In genomic region chr2:98180456-98180855, GRCh38 we compare ENCODE assay signal across 21 cellular contexts.
DNase-seq lines count a peak whose midpoint lies in the region; TF ChIP-seq lines count a peak whose summit lies in the region.
"Had no signal": no experiment of that assay in that cellular context is flagged by ENCODE, and none has a peak within 500 bp of the region (broad histone marks: within the 10 kb centered on the region; RNA-seq: fewer than 3 reads in every experiment).

No MANE protein-coding gene starts in this region.

- H4K8ac ChIP-seq in trophoblast cell (ENCODE audit: low read depth, low read length): no peak overlapping the region

- no CpG with 5 or more reads among the region's 2 CpGs for WGBS in trophoblast cell (ENCODE audit: extremely low coverage, insufficient coverage, insufficient read length)
- 94 to 100% methylated on average over 2 of the region's 2 CpGs for WGBS in endodermal cell (ENCODE audit: insufficient coverage in 1 of 2, insufficient read length in 1 of 2), 2 experiments

- H3K36me3 ChIP-seq in trophoblast cell (ENCODE audit: control insufficient read depth in 1 of 2, insufficient read depth in 2 of 2, low read length in 2 of 2) (no peaks in the 10 kb centered on the region), endodermal cell (ENCODE audit: control insufficient read depth, insufficient read depth, low read length) (no peaks in the 10 kb centered on the region)
- H3K36me3 ChIP-seq: MG63, SJSA1 had no signal

- no peak overlapping the region for H3K4me3 Mint-ChIP-seq in glutamatergic neuron (ENCODE audit: unreplicated experiment)
- H3K4me3 Mint-ChIP-seq in endodermal cell: no peak overlapping the region
- H3K4me3 Mint-ChIP-seq: GM23338 had no signal

- H3K9ac ChIP-seq in trophoblast cell (ENCODE audit: low read length) (no peak overlapping the region), endodermal cell (ENCODE audit: extremely low read depth, low read length, poor library complexity, severe bottlenecking) (no peak overlapping the region)

- H3K14ac ChIP-seq in trophoblast cell (ENCODE audit: low read length): no peak overlapping the region

- no peak overlapping the region for H4K12ac ChIP-seq in trophoblast cell (ENCODE audit: low read depth, low read length)

- no peak overlapping the region for H2BK12ac ChIP-seq in trophoblast cell (ENCODE audit: low read length)

- H3K4me3 ChIP-seq in trophoblast cell (ENCODE audit: low read depth, low read length): no peak overlapping the region
- H3K4me3 ChIP-seq in endodermal cell (ENCODE audit: low read length): no peak overlapping the region
- H3K4me3 ChIP-seq: GM23338, MG63, SJSA1 had no signal

- H2AK5ac ChIP-seq in trophoblast cell (ENCODE audit: low read length): no peak overlapping the region

- H3K36me3 Mint-ChIP-seq in glutamatergic neuron (ENCODE audit: unreplicated experiment) (no peaks in the 10 kb centered on the region), endodermal cell (ENCODE audit: low read depth) (no peaks in the 10 kb centered on the region)
- H3K36me3 Mint-ChIP-seq: IgD-negative memory B cell had no signal

- H3K79me1 ChIP-seq in trophoblast cell (ENCODE audit: low read length): no peaks in the 10 kb centered on the region

- no peak overlapping the region for H3K27ac Mint-ChIP-seq in glutamatergic neuron (ENCODE audit: unreplicated experiment)
- H3K27ac Mint-ChIP-seq in endodermal cell: no peak overlapping the region
- H3K27ac Mint-ChIP-seq: GM23338, IgD-negative memory B cell had no signal

- H3K9me3 Mint-ChIP-seq in glutamatergic neuron (ENCODE audit: unreplicated experiment) (no peaks in the 10 kb centered on the region), endodermal cell (no peaks in the 10 kb centered on the region)
- H3K9me3 Mint-ChIP-seq: GM23338, IgD-negative memory B cell had no signal

- H3K9me3 ChIP-seq in trophoblast cell (ENCODE audit: insufficient read depth, low read depth, low read length) (peaks cover 3% of the 10 kb centered on the region), endodermal cell (ENCODE audit: control insufficient read depth, low read length) (no peaks in the 10 kb centered on the region)
- H3K9me3 ChIP-seq: MG63, SJSA1 had no signal

- H3K4ac ChIP-seq in trophoblast cell (ENCODE audit: low read depth, low read length): no peak overlapping the region

- H3K23ac ChIP-seq in trophoblast cell (ENCODE audit: low read length): no peak overlapping the region

- H4K91ac ChIP-seq in trophoblast cell (ENCODE audit: low read depth, low read length): no peak overlapping the region

- no peaks in the 10 kb centered on the region for H3K79me2 ChIP-seq in trophoblast cell (ENCODE audit: control insufficient read depth, insufficient read depth, low read length, poor library complexity)

- peaks cover 0 to 2% of the 10 kb centered on the region in 2 experiments for H3K4me1 ChIP-seq in trophoblast cell (ENCODE audit: control insufficient read depth in 1 of 2, insufficient read depth in 2 of 2, low read length in 2 of 2)
- H3K4me1 ChIP-seq in endodermal cell (ENCODE audit: control insufficient read depth, insufficient read depth, low read length): no peaks in the 10 kb centered on the region
- H3K4me1 ChIP-seq: SJSA1 had no signal

- H2AFZ ChIP-seq in trophoblast cell (ENCODE audit: insufficient read depth, low read length, poor library complexity): no peak overlapping the region
- H2AFZ ChIP-seq: GM23338 had no signal

- H3K27me3 ChIP-seq in trophoblast cell (ENCODE audit: insufficient read depth, low read length) (no peaks in the 10 kb centered on the region), endodermal cell (ENCODE audit: control insufficient read depth, insufficient read depth, low read length, poor library complexity, severe bottlenecking) (peaks cover 10% of the 10 kb centered on the region)

- peak overlapping the region; percentile 85 for H3K27ac ChIP-seq in epithelial cell of prostate
- H3K27ac ChIP-seq in trophoblast cell (ENCODE audit: low read depth, low read length): no peak overlapping the region
- no peak overlapping the region for H3K27ac ChIP-seq in endodermal cell (ENCODE audit: low read depth, low read length)
- H3K27ac ChIP-seq: C4-2B, SJSA1 had no signal

- H3K4me2 ChIP-seq in trophoblast cell (ENCODE audit: low read length): no peak overlapping the region
- H3K4me2 ChIP-seq: GM23338 had no signal

- H2BK5ac ChIP-seq in trophoblast cell (ENCODE audit: low read depth, low read length, poor library complexity): no peak overlapping the region

- DNase-seq in HPDE6-E6E7 (ENCODE audit: extremely low spot score) (peak; percentile 45), RKO (ENCODE audit: low spot score) (peak; percentile 5), epithelial cell of prostate (ENCODE audit: low read depth, low spot score) (peak; percentile 54), trophoblast cell (peak; percentile 84), glutamatergic neuron (no peak), endodermal cell (no peak), AG20443 (ENCODE audit: low spot score) (no peak)
- DNase-seq: ACHN; AML-193; DND-41; HCEC 1CT; Karpas-422; MG63; NCI-H1105; NCI-H2081 treated with DMSO at 0.1 percent for 48 hours; NK-92 treated with Interleukin-12 subunit alpha and Interleukin-12 subunit beta, amount 100 ng/mL, for 24 hours; OCI-M1 had no signal

- no peak overlapping the region for H2BK120ac ChIP-seq in trophoblast cell (ENCODE audit: insufficient read depth, low read length, poor library complexity)

- no peaks in the 10 kb centered on the region for H3K27me3 Mint-ChIP-seq in glutamatergic neuron (ENCODE audit: unreplicated experiment)
- peaks cover 11% of the 10 kb centered on the region for H3K27me3 Mint-ChIP-seq in endodermal cell (ENCODE audit: insufficient read depth)

- no peak for TF ChIP-seq CTCF in glutamatergic neuron (IDR thresholded peaks at IDR 0.05; ENCODE audit: partially characterized antibody, unreplicated experiment)
- TF ChIP-seq CTCF in endodermal cell (conservative IDR thresholded peaks at IDR 0.05): no peak

- H3K18ac ChIP-seq in trophoblast cell (ENCODE audit: low read length): no peak overlapping the region

- H3K4me1 Mint-ChIP-seq in glutamatergic neuron (ENCODE audit: low read depth, unreplicated experiment) (peaks cover 4% of the 10 kb centered on the region), endodermal cell (peaks cover 3% of the 10 kb centered on the region)

Comparison
In these comparisons a context has a peak if more than half of its experiments do, and no peak if none do; other contexts are left out.
1. DNase-seq: peak in HPDE6-E6E7 (single experiment), RKO (single experiment), epithelial cell of prostate (single experiment) and trophoblast cell (2 of 2); none in glutamatergic neuron (single experiment), endodermal cell (single experiment) and AG20443 (single experiment).